In genomic region chr4:167035390-167035789, GRCh38 we compare ENCODE assay signal across 1 cellular context.
TF ChIP-seq lines count a peak whose summit lies in the region.

No MANE protein-coding gene starts in this region.

TF ChIP-seq in liver, 16 proteins besides CTCF, POLR2A, EP300 and RAD21 (continued from another document):
- TF ChIP-seq REST (IDR thresholded peaks at IDR 0.05) (no peak), RXRA (IDR thresholded peaks at IDR 0.05) (no peak), SP1 (IDR thresholded peaks at IDR 0.05) (no peak), ZBTB33 (IDR thresholded peaks at IDR 0.05) (no peak), FOXA2 (IDR thresholded peaks at IDR 0.05) (no peak), GABPA (IDR thresholded peaks at IDR 0.05 in 1 of 2, conservative IDR thresholded peaks at IDR 0.05 in 1 of 2) (no peak), EGR1 (IDR thresholded peaks at IDR 0.05; ENCODE audit: low read depth in 2 of 2) (no peak), HNF4G (IDR thresholded peaks at IDR 0.05) (no peak)
